ENCODE assay signal across 18 cellular contexts in genomic region chr10:111142082-111142481, GRCh38.
A peak's percentile ranks its signal among the peaks of the same experiment; 100 is the strongest.
DNase-seq lines count a peak whose midpoint lies in the region; ATAC-seq and TF ChIP-seq lines count a peak whose summit lies in the region.
"Had no signal": no experiment of that assay in that cellular context is flagged by ENCODE, and none has a peak within 500 bp of the region (broad histone marks: within the 10 kb centered on the region; RNA-seq: fewer than 3 reads in every experiment).

No MANE protein-coding gene starts in this region.

- H3K36me3 Mint-ChIP-seq in H9 (ENCODE audit: insufficient read depth in 1 of 3, low read depth in 3 of 3): no peaks in the 10 kb centered on the region
- no peaks in the 10 kb centered on the region for H3K36me3 Mint-ChIP-seq in neural progenitor cell
- H3K36me3 Mint-ChIP-seq in natural killer cell: no peaks in the 10 kb centered on the region
- H3K36me3 Mint-ChIP-seq: T-cell had no signal

- intact Hi-C loops in natural killer cell (cut with micrococcal nuclease): no loop called here

- H3T11ph ChIP-seq in H9 (ENCODE audit: low read length): no peak overlapping the region

- H3K27me3 Mint-ChIP-seq in H9 (ENCODE audit: low read depth) (peaks cover 14% of the 10 kb centered on the region), neural progenitor cell (ENCODE audit: insufficient read depth, low read depth) (peaks cover 6% of the 10 kb centered on the region), natural killer cell (ENCODE audit: low read depth in 2 of 2) (peaks cover 15% of the 10 kb centered on the region in 2 donors)

- H3K27ac Mint-ChIP-seq in H9 (no peak overlapping the region), neural progenitor cell (no peak overlapping the region), natural killer cell (no peak overlapping the region)
- H3K27ac Mint-ChIP-seq: T-cell had no signal

- H2BK5ac ChIP-seq in H9 (ENCODE audit: insufficient read length, low read length): no peak overlapping the region

- H3K4me3 Mint-ChIP-seq in H9 (no peak overlapping the region), neural progenitor cell (no peak overlapping the region), natural killer cell (no peak overlapping the region)
- H3K4me3 Mint-ChIP-seq: T-cell had no signal

- H3K9ac ChIP-seq in H9 (ENCODE audit: extremely low read depth, insufficient read length, low read length): no peak overlapping the region
- no peak overlapping the region for H3K9ac ChIP-seq in Loucy (ENCODE audit: low read depth, low read length, poor library complexity, severe bottlenecking)
- no peak overlapping the region for H3K9ac ChIP-seq in neural progenitor cell
- H3K9ac ChIP-seq: BLaER1 had no signal

- H2AK5ac ChIP-seq in H9 (ENCODE audit: insufficient read length, low read length): no peak overlapping the region

- H3F3A ChIP-seq in Loucy (ENCODE audit: low read depth) (no peaks in the 10 kb centered on the region), neural progenitor cell (ENCODE audit: low read depth) (peaks cover 6% of the 10 kb centered on the region)

- no peak overlapping the region for H2BK12ac ChIP-seq in H9 (ENCODE audit: insufficient read length, low read depth, low read length)

- no peaks in the 10 kb centered on the region for H3K23me2 ChIP-seq in H9 (ENCODE audit: insufficient read length, low read depth, low read length, poor library complexity, severe bottlenecking)

- no peak overlapping the region for H2BK20ac ChIP-seq in H9 (ENCODE audit: low read depth, low read length, poor library complexity, severe bottlenecking)

- no peak overlapping the region for H3K14ac ChIP-seq in H9 (ENCODE audit: insufficient read depth, low read length)

- no peak overlapping the region for H3K23ac ChIP-seq in H9 (ENCODE audit: insufficient read length, low read depth, low read length)

- H4K8ac ChIP-seq in H9 (replicated peaks; ENCODE audit: insufficient read length, low read depth, low read length): no peak overlapping the region

- TF ChIP-seq CTCF in H9 (conservative IDR thresholded peaks at IDR 0.05) (peak; percentile 63), Loucy (conservative IDR thresholded peaks at IDR 0.05; ENCODE audit: low read length) (peak; percentile 51), WERI-Rb-1 (IDR thresholded peaks at IDR 0.05; ENCODE audit: low read depth, low read length) (peak; percentile 55), neural progenitor cell (IDR thresholded peaks at IDR 0.05) (peak; percentile 41), natural killer cell (IDR thresholded peaks at IDR 0.05) (no peak)

- H3K4me3 ChIP-seq in Loucy (ENCODE audit: low read length, poor library complexity, severe bottlenecking) (no peak overlapping the region), WERI-Rb-1 (ENCODE audit: low read depth, low read length) (no peak overlapping the region), neural progenitor cell (no peak overlapping the region)
- H3K4me3 ChIP-seq: BLaER1, SK-N-MC had no signal

- H2BK15ac ChIP-seq in H9 (ENCODE audit: low read depth, low read length): no peak overlapping the region

- DNase-seq in H9: peak; percentile 43
- no peak for DNase-seq in WERI-Rb-1
- DNase-seq in neural progenitor cell (ENCODE audit: low spot score): no peak
- DNase-seq in activated T-cell treated with anti-CD3 and anti-CD28 coated beads, Interleukin-2, amount 50 U/mL, for 48 hours: no peak
- DNase-seq in natural killer cell: no peak
- DNase-seq: DMS 273 treated with DMSO at 0.1 percent for 48 hours, IMR-90, NCI-H1105 treated with DMSO at 0.1 percent for 48 hours, NCI-H187, NCI-H2171, NCI-H510A, PC-3, T-cell, T1000 had no signal

- no peak overlapping the region for H4K5ac ChIP-seq in H9 (ENCODE audit: insufficient read length, low read depth, low read length)

- no peak overlapping the region for H4K91ac ChIP-seq in H9 (ENCODE audit: insufficient read length, low read depth, low read length)

- no peak overlapping the region for H2AFZ ChIP-seq in H9 (ENCODE audit: low read length)
- no peak overlapping the region for H2AFZ ChIP-seq in Loucy (ENCODE audit: low read length)
- no peak overlapping the region for H2AFZ ChIP-seq in neural progenitor cell (replicated peaks)

- H3K79me2 ChIP-seq in H9 (ENCODE audit: insufficient read depth, low read length): no peaks in the 10 kb centered on the region
- H3K79me2 ChIP-seq in Loucy (ENCODE audit: insufficient read depth, low read length): no peaks in the 10 kb centered on the region
- H3K79me2 ChIP-seq in neural progenitor cell (ENCODE audit: low read depth): no peaks in the 10 kb centered on the region

- H3K4me1 Mint-ChIP-seq in H9 (peaks cover 34 to 37% of the 10 kb centered on the region in 2 experiments), neural progenitor cell (peaks cover 20% of the 10 kb centered on the region), natural killer cell (peaks cover 0 to 11% of the 10 kb centered on the region in 2 donors)

- no peaks in the 10 kb centered on the region for H4K20me1 ChIP-seq in H9 (ENCODE audit: control insufficient read depth, insufficient read depth, insufficient read length)
- H4K20me1 ChIP-seq in Loucy (ENCODE audit: insufficient read depth, low read length, poor library complexity, severe bottlenecking): no peaks in the 10 kb centered on the region
- no peaks in the 10 kb centered on the region for H4K20me1 ChIP-seq in neural progenitor cell (ENCODE audit: low read depth)
- H4K20me1 ChIP-seq: BLaER1 had no signal

- H3K9me2 ChIP-seq in Loucy (replicated peaks; ENCODE audit: low read depth, low read length): no peaks in the 10 kb centered on the region

- H3K56ac ChIP-seq in H9 (ENCODE audit: insufficient read length, low read depth, low read length): no peak overlapping the region

- H3K27ac ChIP-seq in H9 (ENCODE audit: insufficient read length, low read depth, low read length): no peak overlapping the region
- no peak overlapping the region for H3K27ac ChIP-seq in WERI-Rb-1
- no peak overlapping the region for H3K27ac ChIP-seq in neural progenitor cell
- H3K27ac ChIP-seq: BLaER1, SK-N-MC had no signal

- H3K36me3 ChIP-seq in Loucy (ENCODE audit: insufficient read depth, low read length) (no peaks in the 10 kb centered on the region), WERI-Rb-1 (no peaks in the 10 kb centered on the region), neural progenitor cell (no peaks in the 10 kb centered on the region)
- H3K36me3 ChIP-seq: BLaER1 had no signal

- H3K18ac ChIP-seq in H9 (ENCODE audit: insufficient read length, low read depth, low read length): no peak overlapping the region

- ATAC-seq in natural killer cell (no peak), esophagus mucosa (no peak)
- ATAC-seq: PC-3, T-cell had no signal

- H3K4me1 ChIP-seq in H9 (ENCODE audit: insufficient read depth, low read length): peaks cover 9% of the 10 kb centered on the region; the same call in 1 of the 2 replicates
- H3K4me1 ChIP-seq in Loucy (ENCODE audit: insufficient read depth, low read length, poor library complexity, severe bottlenecking): peaks cover 7% of the 10 kb centered on the region
- H3K4me1 ChIP-seq in neural progenitor cell: peaks cover 9% of the 10 kb centered on the region

- H3K27me3 ChIP-seq in H9 (ENCODE audit: insufficient read depth, low read length): no peaks in the 10 kb centered on the region
- peaks cover 6% of the 10 kb centered on the region for H3K27me3 ChIP-seq in Loucy (ENCODE audit: insufficient read depth, low read length, poor library complexity, severe bottlenecking)
- peaks cover 27% of the 10 kb centered on the region for H3K27me3 ChIP-seq in WERI-Rb-1 (ENCODE audit: insufficient read depth, low read depth, severe bottlenecking)
- peaks cover 16% of the 10 kb centered on the region for H3K27me3 ChIP-seq in neural progenitor cell
- H3K27me3 ChIP-seq: BLaER1 had no signal

- no peaks in the 10 kb centered on the region for H3K9me3 ChIP-seq in H9 (ENCODE audit: control insufficient read depth, low read depth, low read length)
- no peaks in the 10 kb centered on the region for H3K9me3 ChIP-seq in Loucy (ENCODE audit: insufficient read depth, low read depth, low read length)
- no peaks in the 10 kb centered on the region for H3K9me3 ChIP-seq in WERI-Rb-1 (ENCODE audit: severe bottlenecking)
- no peaks in the 10 kb centered on the region for H3K9me3 ChIP-seq in neural progenitor cell (ENCODE audit: low read depth)
- H3K9me3 ChIP-seq: BLaER1 had no signal

- no peaks in the 10 kb centered on the region for H3K9me3 Mint-ChIP-seq in H9
- no peaks in the 10 kb centered on the region for H3K9me3 Mint-ChIP-seq in neural progenitor cell
- H3K9me3 Mint-ChIP-seq in natural killer cell: no peaks in the 10 kb centered on the region
- H3K9me3 Mint-ChIP-seq: T-cell had no signal

- no CpG with 5 or more reads among the region's 7 CpGs for WGBS in H9 (ENCODE audit: extremely low coverage, insufficient read length, low lambda C conversion rate)

- no peak overlapping the region for H2BK120ac ChIP-seq in H9 (ENCODE audit: low read depth, low read length, poor library complexity, severe bottlenecking)

- H3K79me1 ChIP-seq in H9 (ENCODE audit: insufficient read depth, low read depth, low read length, poor library complexity, severe bottlenecking): no peaks in the 10 kb centered on the region

- no peak overlapping the region for H3K4ac ChIP-seq in H9 (ENCODE audit: low read depth, low read length)

- H3K4me2 ChIP-seq in H9 (ENCODE audit: insufficient read depth, insufficient read length, low read length): no peak overlapping the region
- no peak overlapping the region for H3K4me2 ChIP-seq in Loucy (ENCODE audit: low read depth, low read length, poor library complexity, severe bottlenecking)
- no peak overlapping the region for H3K4me2 ChIP-seq in neural progenitor cell
- H3K4me2 ChIP-seq: BLaER1 had no signal
